8 cellular contexts compared by ENCODE assay signal in genomic region chr11:208917-209260, GRCh38. TPM values are rescaled to one million over a fixed set of nuclear protein-coding genes. Genes with fewer than 3 reads are reported as not detected.
DNase-seq lines count a peak whose midpoint lies in the region; ATAC-seq lines count a peak whose summit lies in the region.

No MANE protein-coding gene starts in this region.

- no peaks in the 10 kb centered on the region for H3K27me3 Mint-ChIP-seq in naive B cell

- H4K20me1 ChIP-seq in BLaER1: peaks cover 67% of the 10 kb centered on the region

- peak overlapping the region; percentile 99 for H3K4me2 ChIP-seq in BLaER1

- H3K36me3 Mint-ChIP-seq in naive B cell: peaks cover 0 to 18% of the 10 kb centered on the region in 2 donors

- peak overlapping the region; percentile 97 for H3K27ac ChIP-seq in BLaER1

- DNase-seq in MG63: no peak
- DNase-seq in dermis blood vessel endothelial cell: peak; percentile 16
- no peak for DNase-seq in naive B cell
- DNase-seq in NCI-H526 treated with DMSO at 0.1 percent for 48 hours (lab: John Stamatoyannopoulos, UW): no peak
- no peak for DNase-seq in NCI-H1092 treated with DMSO at 0.1 percent for 48 hours (lab: John Stamatoyannopoulos, UW)
- DNase-seq in cortex of kidney (lab: John Stamatoyannopoulos, UW): no peak

- H3K27me3 ChIP-seq in BLaER1 (no peaks in the 10 kb centered on the region), MG63 (no peaks in the 10 kb centered on the region)

- H3K4me3 ChIP-seq in BLaER1: peak overlapping the region; percentile 100
- H3K4me3 ChIP-seq in MG63: peak overlapping the region; percentile 90

- H3K36me3 ChIP-seq in BLaER1: peaks cover 67% of the 10 kb centered on the region
- H3K36me3 ChIP-seq in MG63: peaks cover 80% of the 10 kb centered on the region

- H3K4me3 Mint-ChIP-seq in naive B cell: peak overlapping the region; percentile 94 to 100 (median 98)

- peak overlapping the region; percentile 98 for H3K9ac ChIP-seq in BLaER1

- peak; percentile 1 to 2 for ATAC-seq in naive B cell (ENCODE audit: low read depth in 2 of 2)
- no peak for ATAC-seq in HG03045 (IDR thresholded peaks at IDR 0.05; ENCODE audit: unreplicated experiment)

- H3K27ac Mint-ChIP-seq in naive B cell: peak overlapping the region; percentile 91 to 100 (median 98)

- peaks cover 46% of the 10 kb centered on the region for H3K4me1 ChIP-seq in BLaER1

- H3K9me3 ChIP-seq in BLaER1: no peaks in the 10 kb centered on the region
- H3K9me3 ChIP-seq in MG63: no peaks in the 10 kb centered on the region

- H3K9me3 Mint-ChIP-seq in naive B cell: peaks cover 0 to 2% (median 0%) of the 10 kb centered on the region in 7 donors

- peaks cover 35 to 47% (median 43%) of the 10 kb centered on the region in 3 donors for H3K4me1 Mint-ChIP-seq in naive B cell

RNA-seq across cellular contexts. Expression of gene RIC8A, which starts 1.4 kb away (rescaled TPM):
- 142 and 222 TPM in 2 replicates for total RNA-seq in MG63 (2014; rRNA removed; shearing (Covaris generic); ENCODE audit: low replicate concordance)
- 127 and 140 TPM in 2 replicates for total RNA-seq in dermis blood vessel endothelial cell
- polyA plus RNA-seq in naive B cell (ENCODE audit: low read depth in 6 of 6): 10 to 100 TPM; 66.8 to 83.6 (median 72.6) TPM

RNA-seq across cellular contexts. Expression of gene BET1L, which starts 1.7 kb away (rescaled TPM):
- 28.2 and 29.0 TPM in 2 replicates for total RNA-seq in MG63 (2014; rRNA removed; shearing (Covaris generic); ENCODE audit: low replicate concordance)
- total RNA-seq in dermis blood vessel endothelial cell: 13.4 and 17.3 TPM in 2 replicates
- 10 to 100 TPM; 23.4 to 72.3 (median 44.7) TPM for polyA plus RNA-seq in naive B cell (ENCODE audit: low read depth in 6 of 6)

RNA-seq across cellular contexts. Expression of gene SCGB1C1, which starts 16.0 kb away (rescaled TPM):
- not detected in 2 replicates for total RNA-seq in MG63 (2014; rRNA removed; shearing (Covaris generic); ENCODE audit: low replicate concordance)
- total RNA-seq in dermis blood vessel endothelial cell: not detected in 2 replicates
- polyA plus RNA-seq in naive B cell (ENCODE audit: low read depth in 6 of 6): 1 to 10 TPM in 2 of 6 donors, not detected in 4; 1.9 to 2.1 TPM

RNA-seq across cellular contexts. Expression of gene SIRT3, which starts 27.3 kb away (rescaled TPM):
- 15.1 and 24.9 TPM in 2 replicates for total RNA-seq in MG63 (2014; rRNA removed; shearing (Covaris generic); ENCODE audit: low replicate concordance)
- 7.1 and 9.0 TPM in 2 replicates for total RNA-seq in dermis blood vessel endothelial cell
- 10 to 100 TPM in 3 of 6 donors, 1 to 10 TPM in 3; 1.4 to 14.2 (median 8.8) TPM for polyA plus RNA-seq in naive B cell (ENCODE audit: low read depth in 6 of 6)

RNA-seq across cellular contexts. Expression of gene PSMD13, which starts 27.9 kb away (rescaled TPM):
- 219 and 287 TPM in 2 replicates for total RNA-seq in MG63 (2014; rRNA removed; shearing (Covaris generic); ENCODE audit: low replicate concordance)
- 160 and 183 TPM in 2 replicates for total RNA-seq in dermis blood vessel endothelial cell
- polyA plus RNA-seq in naive B cell (ENCODE audit: low read depth in 6 of 6): 100 to 1,000 TPM; 193 to 258 (median 215) TPM
